Comparison of ENCODE assay signal across 23 cellular contexts in genomic region chr17:61496174-61496956, GRCh38. TPM values are rescaled to one million over a fixed set of nuclear protein-coding genes. Genes with fewer than 3 reads are reported as not detected.
DNase-seq lines count a peak whose midpoint lies in the region; ATAC-seq and TF ChIP-seq lines count a peak whose summit lies in the region.
"Had no signal": no experiment of that assay in that cellular context is flagged by ENCODE, and none has a peak within 500 bp of the region (broad histone marks: within the 10 kb centered on the region; RNA-seq: fewer than 3 reads in every experiment).

No MANE protein-coding gene starts in this region.

- no TSS peak for BruUV-seq in PC-9 (replicated peaks; lab: Mats Ljungman, UMichigan)

- no peaks in the 10 kb centered on the region for H3K36me3 Mint-ChIP-seq in GM23338 (ENCODE audit: low read depth)
- H3K36me3 Mint-ChIP-seq: activated naive CD8-positive, alpha-beta T cell treated with anti-CD3 and anti-CD28 coated beads for 36 hours; memory B cell; naive thymus-derived CD4-positive, alpha-beta T cell had no signal

- intact Hi-C loops in PC-9 (cut with micrococcal nuclease; ENCODE audit: unreplicated experiment) (no loop called here), Right ventricle myocardium superior (cut with DNase I) (no loop called here), thyroid gland (cut with DNase I) (no loop called here)

- H3K27me3 Mint-ChIP-seq in GM23338 (ENCODE audit: insufficient read depth, low read depth, poor library complexity) = peaks cover 3% of the 10 kb centered on the region

- no peak overlapping the region for H3K27ac ChIP-seq in GM23338 (ENCODE audit: low read depth)
- peak overlapping the region; percentile 40 for H3K27ac ChIP-seq in PC-9
- H3K27ac ChIP-seq in osteoblast (ENCODE audit: low read depth, low read length) = no peak overlapping the region
- no peak overlapping the region for H3K27ac ChIP-seq in thyroid gland
- H3K27ac ChIP-seq: parathyroid adenoma, SK-N-MC, uterus had no signal

- H3F3A ChIP-seq in GM23338 (replicated peaks; ENCODE audit: low read depth) = no peaks in the 10 kb centered on the region
- no peaks in the 10 kb centered on the region for H3F3A ChIP-seq in PC-9 (ENCODE audit: insufficient read depth, low read depth)

- H3K4me3 ChIP-seq in GM23338 (no peak overlapping the region), PC-9 (peak overlapping the region; percentile 30; the same call in 1 of the 2 replicates), osteoblast (ENCODE audit: insufficient read depth, low read length) (peak overlapping the region; percentile 74), thyroid gland (replicated peaks in 1 of 3) (no peak overlapping the region)
- H3K4me3 ChIP-seq: SK-N-MC, uterus had no signal

- TF ChIP-seq POLR2A in thyroid gland (IDR thresholded peaks at IDR 0.05) = no peak

- H3K9me3 Mint-ChIP-seq in GM23338 = no peaks in the 10 kb centered on the region
- H3K9me3 Mint-ChIP-seq: activated B cell treated with CpG ODN at 0.5 μM for 24 hours; activated T-helper 2 cell treated with anti-CD3 and anti-CD28 coated beads, Interferon-gamma antibody, Interleukin-2, Interleukin-4, amounts not matched to agents 10 μg/mL and 5 μg/mL and 100 μg/mL, durations not matched to agents 14 hours and 24 hours and 36 hours; memory B cell; naive thymus-derived CD4-positive, alpha-beta T cell had no signal

- ATAC-seq in GM23338 (peak; percentile 74), Right ventricle myocardium superior (ENCODE audit: poor library complexity) (no peak)
- ATAC-seq: naive thymus-derived CD4-positive, alpha-beta T cell had no signal

- 80 to 85% methylated on average over 12 of the region's 12 CpGs for WGBS in thyroid gland, 2 donors

- no peak overlapping the region for H3K4me2 ChIP-seq in GM23338
- H3K4me2 ChIP-seq in PC-9 = peak overlapping the region; percentile 78
- H3K4me2 ChIP-seq in osteoblast (ENCODE audit: insufficient read depth, low read length) = peak overlapping the region; percentile 84

- H3K27me3 ChIP-seq in GM23338 (ENCODE audit: insufficient read depth) (no peaks in the 10 kb centered on the region), PC-9 (ENCODE audit: insufficient read depth, low read depth) (no peaks in the 10 kb centered on the region), osteoblast (ENCODE audit: insufficient read depth, low read length) (peaks cover 4% of the 10 kb centered on the region), thyroid gland (no peaks in the 10 kb centered on the region)
- H3K27me3 ChIP-seq: uterus had no signal

- H3K79me2 ChIP-seq in GM23338 (replicated peaks; ENCODE audit: insufficient read depth) (no peaks in the 10 kb centered on the region), PC-9 (ENCODE audit: low read depth) (no peaks in the 10 kb centered on the region), osteoblast (ENCODE audit: insufficient read depth, low read length) (no peaks in the 10 kb centered on the region)
- H3K79me2 ChIP-seq: parathyroid adenoma had no signal

- TF ChIP-seq CTCF in GM23338 (conservative IDR thresholded peaks at IDR 0.05; ENCODE audit: low read depth in 2 of 2) = no peak
- no peak for TF ChIP-seq CTCF in PC-9 (conservative IDR thresholded peaks at IDR 0.05)
- TF ChIP-seq CTCF in osteoblast (IDR thresholded peaks at IDR 0.05; ENCODE audit: extremely low read depth, low read depth, low read length) = no peak
- TF ChIP-seq CTCF in thyroid gland (IDR thresholded peaks at IDR 0.05) = no peak

- no peaks in the 10 kb centered on the region for H3K36me3 ChIP-seq in GM23338 (ENCODE audit: insufficient read depth)
- no peaks in the 10 kb centered on the region for H3K36me3 ChIP-seq in PC-9 (ENCODE audit: low read depth)
- no peaks in the 10 kb centered on the region for H3K36me3 ChIP-seq in osteoblast (ENCODE audit: insufficient read depth, low read length)
- no peaks in the 10 kb centered on the region for H3K36me3 ChIP-seq in thyroid gland
- H3K36me3 ChIP-seq: uterus had no signal

- CTCF ChIA-PET in PC-9 (lab: Charles Lee) = no interaction called here

- no peak for DNase-seq in GM23338 (ENCODE audit: low spot score)
- DNase-seq in PC-9 = no peak
- peak; percentile 22 for DNase-seq in dermis blood vessel endothelial cell
- no peak for DNase-seq in osteoblast (ENCODE audit: insufficient read length, low spot score, missing footprints)
- no peak for DNase-seq in NCI-H2227 treated with DMSO at 0.1 percent for 48 hours (lab: John Stamatoyannopoulos, UW)
- no peak for DNase-seq in Right ventricle myocardium superior
- DNase-seq in thyroid gland = no peak
- no peak for DNase-seq in HK-2 (ENCODE audit: unreplicated experiment)
- DNase-seq: activated B cell treated with CpG ODN at 0.5 μM for 24 hours; activated CD4-positive, alpha-beta T cell treated with anti-CD3 and anti-CD28 coated beads, Interleukin-2, amount 50 U/mL, for 4 hours; activated CD8-positive, alpha-beta memory T cell treated with anti-CD3 and anti-CD28 coated beads, Interleukin-2, amount 50 U/mL, for 48 hours; activated naive CD8-positive, alpha-beta T cell treated with anti-CD3 and anti-CD28 coated beads for 36 hours; naive thymus-derived CD4-positive, alpha-beta T cell; NCI-H2081; NCI-H446; substantia nigra; T-helper 9 cell; uterus had no signal

- H3K4me1 ChIP-seq in GM23338 (ENCODE audit: insufficient read depth) (no peaks in the 10 kb centered on the region), PC-9 (replicated peaks; ENCODE audit: insufficient read depth) (peaks cover 14% of the 10 kb centered on the region), osteoblast (ENCODE audit: insufficient read depth, low read length) (peaks cover 9% of the 10 kb centered on the region), thyroid gland (no peaks in the 10 kb centered on the region)
- H3K4me1 ChIP-seq: parathyroid adenoma, uterus had no signal

- no peak overlapping the region for H3K4me3 Mint-ChIP-seq in GM23338

- no peaks in the 10 kb centered on the region for H4K20me1 ChIP-seq in GM23338 (replicated peaks; ENCODE audit: insufficient read depth)
- H4K20me1 ChIP-seq in PC-9 (ENCODE audit: insufficient read depth) = no peaks in the 10 kb centered on the region
- no peaks in the 10 kb centered on the region for H4K20me1 ChIP-seq in osteoblast (ENCODE audit: insufficient read depth, low read length)

- H3K27ac Mint-ChIP-seq in GM23338 = no peak overlapping the region
- H3K27ac Mint-ChIP-seq: activated B cell treated with CpG ODN at 0.5 μM for 24 hours; activated naive CD8-positive, alpha-beta T cell treated with anti-CD3 and anti-CD28 coated beads for 36 hours; activated T-helper 2 cell treated with anti-CD3 and anti-CD28 coated beads, Interferon-gamma antibody, Interleukin-2, Interleukin-4, amounts not matched to agents 10 μg/mL and 5 μg/mL and 100 μg/mL, durations not matched to agents 14 hours and 24 hours and 36 hours; memory B cell; naive thymus-derived CD4-positive, alpha-beta T cell had no signal

- H3K9me2 ChIP-seq in GM23338 (ENCODE audit: insufficient read depth) = no peaks in the 10 kb centered on the region
- H3K9me2 ChIP-seq in PC-9 (ENCODE audit: insufficient read depth) = no peaks in the 10 kb centered on the region

- H3K9me3 ChIP-seq in PC-9 (ENCODE audit: insufficient read depth, low read depth) (no peaks in the 10 kb centered on the region), osteoblast (ENCODE audit: low read depth, low read length) (no peaks in the 10 kb centered on the region), thyroid gland (no peaks in the 10 kb centered on the region)
- H3K9me3 ChIP-seq: uterus had no signal

- POLR2A ChIA-PET in PC-9 (lab: Charles Lee; ENCODE audit: unreplicated experiment) = no interaction called here

- peak overlapping the region; percentile 97 for H2AFZ ChIP-seq in GM23338
- peak overlapping the region; percentile 71; the same call in 1 of the 2 replicates for H2AFZ ChIP-seq in PC-9
- H2AFZ ChIP-seq in osteoblast (ENCODE audit: low read length) = peak overlapping the region; percentile 95
- H2AFZ ChIP-seq: parathyroid adenoma had no signal

- H3K4me1 Mint-ChIP-seq in GM23338 = peaks cover 18% of the 10 kb centered on the region
- H3K4me1 Mint-ChIP-seq: activated B cell treated with CpG ODN at 0.5 μM for 24 hours, memory B cell had no signal

TF ChIP-seq in GM23338, 12 proteins besides CTCF, POLR2A, EP300 and RAD21 (continues in another document):
- TF ChIP-seq POLR2AphosphoS5 (IDR thresholded peaks at IDR 0.05; ENCODE audit: low read depth) (no peak), REST (IDR thresholded peaks at IDR 0.05; ENCODE audit: unreplicated experiment) (no peak), ZNF114 (CRISPR knock-in tag; IDR thresholded peaks at IDR 0.05) (no peak), EZH2phosphoT487 (IDR thresholded peaks at IDR 0.05; ENCODE audit: unreplicated experiment) (no peak), CREB1 (CRISPR knock-in tag; IDR thresholded peaks at IDR 0.05; ENCODE audit: low read depth) (no peak), EZH2 (IDR thresholded peaks at IDR 0.05; ENCODE audit: low read depth, unreplicated experiment) (no peak)

RNA-seq across cellular contexts. Expression of gene TBX4, which starts 44.1 kb away (rescaled TPM):
- not detected in 2 replicates for total RNA-seq in GM23338 (2014; rRNA removed; shearing (Covaris generic))
- not detected in 2 replicates for polyA plus RNA-seq in GM23338 (2016; fragmentation: Nextera tagmentation; extraction: Ambion mirVana)
- 0.88 TPM in 1 of 2 replicates, not detected in the other for total RNA-seq in PC-9 (2021)
- total RNA-seq in dermis blood vessel endothelial cell = not detected in 2 replicates
- total RNA-seq in osteoblast = 0.59 TPM in 1 of 2 replicates, not detected in the other
- not detected for total RNA-seq in Right ventricle myocardium superior
- under 1 TPM in 1 of 4 donors, not detected in 3; 0.54 TPM for total RNA-seq in thyroid gland
- total RNA-seq: activated B cell treated with CpG ODN at 0.5 μM for 24 hours; activated naive CD8-positive, alpha-beta T cell treated with anti-CD3 and anti-CD28 coated beads for 36 hours; activated T-helper 2 cell treated with anti-CD3 and anti-CD28 coated beads, Interferon-gamma antibody, Interleukin-2, Interleukin-4, amounts not matched to agents 10 μg/mL and 5 μg/mL and 100 μg/mL, durations not matched to agents 14 hours and 24 hours and 36 hours; naive thymus-derived CD4-positive, alpha-beta T cell; sciatic nerve; uterus had no signal
- polyA plus RNA-seq: naive thymus-derived CD4-positive, alpha-beta T cell had no signal

Comparison
In these comparisons a context has a peak if more than half of its experiments do, and no peak if none do; other contexts are left out.
1. H3K4me3 ChIP-seq: peak in PC-9 (single experiment) and osteoblast (single experiment); none in GM23338 (single experiment) and thyroid gland (0 of 3).
2. Peak in every context shown above with its lines, with median percentiles within 50 percentile points of each other: H2AFZ ChIP-seq.